20 cellular contexts compared by ENCODE assay signal in genomic region chr1:16398371-16398953, GRCh38. TPM values are rescaled to one million over a fixed set of nuclear protein-coding genes. Genes with fewer than 3 reads are reported as not detected.
A peak's percentile ranks its signal among the peaks of the same experiment; 100 is the strongest.
DNase-seq lines count a peak whose midpoint lies in the region; ATAC-seq, FAIRE-seq and TF ChIP-seq lines count a peak whose summit lies in the region.
"Had no signal": no experiment of that assay in that cellular context is flagged by ENCODE, and none has a peak within 500 bp of the region (broad histone marks: within the 10 kb centered on the region; RNA-seq: fewer than 3 reads in every experiment).

No MANE protein-coding gene starts in this region.

- H3K27ac Mint-ChIP-seq in activated CD4-positive, alpha-beta T cell treated with anti-CD3 and anti-CD28 coated beads, Interleukin-2, amount 10 ng/mL, durations not matched to agents 24 days and 14 days = peak overlapping the region; percentile 41
- H3K27ac Mint-ChIP-seq in activated T-helper 1 cell treated with anti-CD3 and anti-CD28 coated beads, Interleukin-12 subunit alpha, Interleukin-12 subunit beta, Interleukin-2, Interleukin-4 antibody, amounts not matched to agents 30 ng/mL and 10 ng/mL and 1 ng/mL, durations not matched to agents 14 hours and 24 hours and 36 hours = peak overlapping the region; percentile 16
- H3K27ac Mint-ChIP-seq in naive B cell = peak overlapping the region in 5 of 6 donors; percentile 15 to 74 (median 70)
- H3K27ac Mint-ChIP-seq in T-helper 2 cell treated with Interferon-gamma antibody and Interleukin-4, amounts not matched to agents 5 μg/mL and 100 μg/mL, for 36 hours = no peak overlapping the region

- H3K27me3 Mint-ChIP-seq in activated CD4-positive, alpha-beta T cell treated with anti-CD3 and anti-CD28 coated beads, Interleukin-2, amount 10 ng/mL, durations not matched to agents 24 days and 14 days = no peaks in the 10 kb centered on the region
- no peaks in the 10 kb centered on the region for H3K27me3 Mint-ChIP-seq in activated T-helper 1 cell treated with anti-CD3 and anti-CD28 coated beads, Interleukin-12 subunit alpha, Interleukin-12 subunit beta, Interleukin-2, Interleukin-4 antibody, amounts not matched to agents 30 ng/mL and 10 ng/mL and 1 ng/mL, durations not matched to agents 14 hours and 24 hours and 36 hours (ENCODE audit: insufficient read depth)
- H3K27me3 Mint-ChIP-seq in naive B cell = no peaks in the 10 kb centered on the region
- no peaks in the 10 kb centered on the region for H3K27me3 Mint-ChIP-seq in T-helper 2 cell treated with Interferon-gamma antibody and Interleukin-4, amounts not matched to agents 5 μg/mL and 100 μg/mL, for 36 hours (ENCODE audit: low read depth)
- H3K27me3 Mint-ChIP-seq: naive thymus-derived CD4-positive, alpha-beta T cell had no signal

- FAIRE-seq in GM12892 (lab: Jason Lieb, UNC) (no peak), D721Med (lab: Jason Lieb, UNC) (no peak)

- TF ChIP-seq CTCF in D721Med (IDR thresholded peaks at IDR 0.05; ENCODE audit: insufficient read depth, missing control alignments) = no peak

- peaks cover 44% of the 10 kb centered on the region for H3K36me3 Mint-ChIP-seq in activated CD4-positive, alpha-beta T cell treated with anti-CD3 and anti-CD28 coated beads, Interleukin-2, amount 10 ng/mL, durations not matched to agents 24 days and 14 days (ENCODE audit: low read depth)
- peaks cover 27% of the 10 kb centered on the region for H3K36me3 Mint-ChIP-seq in activated T-helper 1 cell treated with anti-CD3 and anti-CD28 coated beads, Interleukin-12 subunit alpha, Interleukin-12 subunit beta, Interleukin-2, Interleukin-4 antibody, amounts not matched to agents 30 ng/mL and 10 ng/mL and 1 ng/mL, durations not matched to agents 14 hours and 24 hours and 36 hours (ENCODE audit: low read depth)
- H3K36me3 Mint-ChIP-seq in naive B cell = no peaks in the 10 kb centered on the region
- peaks cover 26% of the 10 kb centered on the region for H3K36me3 Mint-ChIP-seq in T-helper 2 cell treated with Interferon-gamma antibody and Interleukin-4, amounts not matched to agents 5 μg/mL and 100 μg/mL, for 36 hours (ENCODE audit: low read depth)

- peaks cover 19% of the 10 kb centered on the region for H3K4me1 Mint-ChIP-seq in activated CD4-positive, alpha-beta T cell treated with anti-CD3 and anti-CD28 coated beads, Interleukin-2, amount 10 ng/mL, durations not matched to agents 24 days and 14 days
- H3K4me1 Mint-ChIP-seq in activated T-helper 1 cell treated with anti-CD3 and anti-CD28 coated beads, Interleukin-12 subunit alpha, Interleukin-12 subunit beta, Interleukin-2, Interleukin-4 antibody, amounts not matched to agents 30 ng/mL and 10 ng/mL and 1 ng/mL, durations not matched to agents 14 hours and 24 hours and 36 hours (ENCODE audit: low read depth) = peaks cover 15% of the 10 kb centered on the region
- peaks cover 0 to 5% (median 4%) of the 10 kb centered on the region in 3 donors for H3K4me1 Mint-ChIP-seq in naive B cell
- H3K4me1 Mint-ChIP-seq in T-helper 2 cell treated with Interferon-gamma antibody and Interleukin-4, amounts not matched to agents 5 μg/mL and 100 μg/mL, for 36 hours (ENCODE audit: low read depth) = no peaks in the 10 kb centered on the region

- no peak for DNase-seq in activated CD4-positive, alpha-beta T cell treated with anti-CD3 and anti-CD28 coated beads, Interleukin-2, amount 10 ng/mL, durations not matched to agents 24 days and 14 days
- no peak for DNase-seq in activated CD4-positive, alpha-beta T cell treated with anti-CD3 and anti-CD28 coated beads, Interleukin-2, amount 50 U/mL, for 4 hours
- DNase-seq in GM12892 (ENCODE audit: insufficient read length) (no peak), naive B cell (no peak), left colon (no peak), D721Med (ENCODE audit: insufficient read length, low spot score) (no peak)
- DNase-seq in activated T-helper 1 cell treated with anti-CD3 and anti-CD28 coated beads, Interleukin-12 subunit alpha, Interleukin-12 subunit beta, Interleukin-2, Interleukin-4 antibody, amounts not matched to agents 30 ng/mL and 10 ng/mL and 1 ng/mL, durations not matched to agents 14 hours and 24 hours and 36 hours (ENCODE audit: low spot score) = no peak
- DNase-seq in T-helper 2 cell treated with Interferon-gamma antibody and Interleukin-4, amounts not matched to agents 5 μg/mL and 100 μg/mL, for 36 hours (ENCODE audit: low spot score) = no peak
- DNase-seq: activated effector memory CD4-positive, alpha-beta T cell treated with Interleukin-2 at 50 U/mL for 16 hours; DMS53; heart right ventricle; naive thymus-derived CD4-positive, alpha-beta T cell; RPMI8226; stimulated activated CD8-positive, alpha-beta memory T cell treated with anti-CD3 and anti-CD28 coated beads, Interleukin-4, amount 100 ng/mL, for 48 hours; tibial artery had no signal

- intact Hi-C loops in activated CD4-positive, alpha-beta T cell treated with anti-CD3 and anti-CD28 coated beads, Interleukin-2, amount 10 ng/mL, durations not matched to agents 24 days and 14 days (cut with micrococcal nuclease) = no loop called here
- intact Hi-C loops in activated T-helper 1 cell treated with anti-CD3 and anti-CD28 coated beads, Interleukin-12 subunit alpha, Interleukin-12 subunit beta, Interleukin-2, Interleukin-4 antibody, amounts not matched to agents 30 ng/mL and 10 ng/mL and 1 ng/mL, durations not matched to agents 14 hours and 24 hours and 36 hours (cut with micrococcal nuclease) = no loop called here
- intact Hi-C loops in left colon (cut with DNase I, micrococcal nuclease) = no loop called here

- H3K9me3 Mint-ChIP-seq in activated CD4-positive, alpha-beta T cell treated with anti-CD3 and anti-CD28 coated beads, Interleukin-2, amount 10 ng/mL, durations not matched to agents 24 days and 14 days = no peaks in the 10 kb centered on the region
- H3K9me3 Mint-ChIP-seq in activated T-helper 1 cell treated with anti-CD3 and anti-CD28 coated beads, Interleukin-12 subunit alpha, Interleukin-12 subunit beta, Interleukin-2, Interleukin-4 antibody, amounts not matched to agents 30 ng/mL and 10 ng/mL and 1 ng/mL, durations not matched to agents 14 hours and 24 hours and 36 hours = no peaks in the 10 kb centered on the region
- H3K9me3 Mint-ChIP-seq in naive B cell = no peaks in the 10 kb centered on the region
- no peaks in the 10 kb centered on the region for H3K9me3 Mint-ChIP-seq in T-helper 2 cell treated with Interferon-gamma antibody and Interleukin-4, amounts not matched to agents 5 μg/mL and 100 μg/mL, for 36 hours
- H3K9me3 Mint-ChIP-seq: naive thymus-derived CD4-positive, alpha-beta T cell had no signal

- no peak overlapping the region for H3K4me3 Mint-ChIP-seq in activated CD4-positive, alpha-beta T cell treated with anti-CD3 and anti-CD28 coated beads, Interleukin-2, amount 10 ng/mL, durations not matched to agents 24 days and 14 days
- no peak overlapping the region for H3K4me3 Mint-ChIP-seq in activated T-helper 1 cell treated with anti-CD3 and anti-CD28 coated beads, Interleukin-12 subunit alpha, Interleukin-12 subunit beta, Interleukin-2, Interleukin-4 antibody, amounts not matched to agents 30 ng/mL and 10 ng/mL and 1 ng/mL, durations not matched to agents 14 hours and 24 hours and 36 hours
- no peak overlapping the region for H3K4me3 Mint-ChIP-seq in naive B cell
- no peak overlapping the region for H3K4me3 Mint-ChIP-seq in T-helper 2 cell treated with Interferon-gamma antibody and Interleukin-4, amounts not matched to agents 5 μg/mL and 100 μg/mL, for 36 hours
- H3K4me3 Mint-ChIP-seq: naive thymus-derived CD4-positive, alpha-beta T cell had no signal

- ATAC-seq in naive B cell (ENCODE audit: low read depth in 2 of 2) (no peak), left colon (no peak)
- ATAC-seq: heart right ventricle; naive thymus-derived CD4-positive, alpha-beta T cell had no signal

- peak; percentile 53; the same call in 1 of the 2 replicates for TF ChIP-seq POLR2A in GM12892 (IDR thresholded peaks at IDR 0.05; ENCODE audit: low read depth, low read length)

RNA-seq across cellular contexts. Expression of gene SZRD1, which starts 31.4 kb away (rescaled TPM):
- 195 and 200 TPM in 2 replicates for total RNA-seq in activated CD4-positive, alpha-beta T cell treated with anti-CD3 and anti-CD28 coated beads, Interleukin-2, amount 10 ng/mL, durations not matched to agents 24 days and 14 days
- polyA plus RNA-seq in GM12892 (2012; ENCODE audit: missing spikeins) = 80.8 TPM
- 212 and 216 TPM in 2 replicates for total RNA-seq in activated T-helper 1 cell treated with anti-CD3 and anti-CD28 coated beads, Interleukin-12 subunit alpha, Interleukin-12 subunit beta, Interleukin-2, Interleukin-4 antibody, amounts not matched to agents 30 ng/mL and 10 ng/mL and 1 ng/mL, durations not matched to agents 14 hours and 24 hours and 36 hours
- 10 to 100 TPM; 41.1 to 59.6 (median 50.9) TPM for polyA plus RNA-seq in naive B cell (ENCODE audit: low read depth in 6 of 6)
- total RNA-seq in left colon = 100 to 1,000 TPM; 111 to 123 TPM

RNA-seq across cellular contexts. Expression of gene SPATA21, which starts 38.8 kb away (rescaled TPM):
- not detected in 2 replicates for total RNA-seq in activated CD4-positive, alpha-beta T cell treated with anti-CD3 and anti-CD28 coated beads, Interleukin-2, amount 10 ng/mL, durations not matched to agents 24 days and 14 days
- polyA plus RNA-seq in GM12892 (2012; ENCODE audit: missing spikeins) = 0.61 TPM
- not detected in 2 replicates for total RNA-seq in activated T-helper 1 cell treated with anti-CD3 and anti-CD28 coated beads, Interleukin-12 subunit alpha, Interleukin-12 subunit beta, Interleukin-2, Interleukin-4 antibody, amounts not matched to agents 30 ng/mL and 10 ng/mL and 1 ng/mL, durations not matched to agents 14 hours and 24 hours and 36 hours
- polyA plus RNA-seq in naive B cell (ENCODE audit: low read depth in 6 of 6) = not detected
- not detected for total RNA-seq in left colon
- total RNA-seq: A172; ascending aorta; heart right ventricle; lung; naive thymus-derived CD4-positive, alpha-beta T cell; posterior vena cava; smooth muscle cell had no signal
- polyA plus RNA-seq: naive thymus-derived CD4-positive, alpha-beta T cell; smooth muscle cell had no signal

RNA-seq across cellular contexts. Expression of gene NECAP2, which starts 42.1 kb away (rescaled TPM):
- total RNA-seq in activated CD4-positive, alpha-beta T cell treated with anti-CD3 and anti-CD28 coated beads, Interleukin-2, amount 10 ng/mL, durations not matched to agents 24 days and 14 days = 74.1 and 76.8 TPM in 2 replicates
- 86.2 TPM for polyA plus RNA-seq in GM12892 (2012; ENCODE audit: missing spikeins)
- 79.9 and 81.9 TPM in 2 replicates for total RNA-seq in activated T-helper 1 cell treated with anti-CD3 and anti-CD28 coated beads, Interleukin-12 subunit alpha, Interleukin-12 subunit beta, Interleukin-2, Interleukin-4 antibody, amounts not matched to agents 30 ng/mL and 10 ng/mL and 1 ng/mL, durations not matched to agents 14 hours and 24 hours and 36 hours
- polyA plus RNA-seq in naive B cell (ENCODE audit: low read depth in 6 of 6) = 100 to 1,000 TPM; 103 to 152 (median 134) TPM
- total RNA-seq in left colon = 10 to 100 TPM; 41.5 to 57.0 TPM

RNA-seq across cellular contexts. Expression of gene FBXO42, which starts 46.2 kb away (rescaled TPM):
- total RNA-seq in activated CD4-positive, alpha-beta T cell treated with anti-CD3 and anti-CD28 coated beads, Interleukin-2, amount 10 ng/mL, durations not matched to agents 24 days and 14 days = 20.4 and 20.8 TPM in 2 replicates
- 17.0 TPM for polyA plus RNA-seq in GM12892 (2012; ENCODE audit: missing spikeins)
- total RNA-seq in activated T-helper 1 cell treated with anti-CD3 and anti-CD28 coated beads, Interleukin-12 subunit alpha, Interleukin-12 subunit beta, Interleukin-2, Interleukin-4 antibody, amounts not matched to agents 30 ng/mL and 10 ng/mL and 1 ng/mL, durations not matched to agents 14 hours and 24 hours and 36 hours = 17.1 and 19.1 TPM in 2 replicates
- 10 to 100 TPM; 17.9 to 33.5 (median 21.9) TPM for polyA plus RNA-seq in naive B cell (ENCODE audit: low read depth in 6 of 6)
- 10 to 100 TPM; 13.4 to 14.8 TPM for total RNA-seq in left colon
